In the genomic region with DNA sequence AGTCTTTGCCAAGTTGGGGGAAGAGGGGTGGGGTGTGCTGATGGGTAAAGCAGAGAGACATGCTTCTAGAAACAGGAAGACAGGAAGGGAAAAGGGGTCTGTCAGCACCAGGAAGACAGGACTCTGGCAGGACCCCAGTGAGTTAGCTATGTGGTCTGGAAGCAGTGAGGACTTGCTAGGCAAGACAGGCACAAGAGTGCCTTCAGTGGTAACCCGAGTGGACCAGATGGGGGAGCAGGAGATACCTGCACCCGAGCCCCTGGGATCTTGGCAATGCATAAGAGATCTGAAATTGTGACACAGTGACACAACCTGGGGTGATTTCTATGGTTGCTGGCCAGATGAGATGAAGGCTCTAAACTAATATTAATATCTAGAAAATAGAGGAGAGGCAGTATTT, we compare ENCODE assay signal across 21 cellular contexts. TPM values are rescaled to one million over a fixed set of nuclear protein-coding genes. Genes with fewer than 3 reads are reported as not detected.
DNase-seq lines count a peak whose midpoint lies in the region; ATAC-seq and TF ChIP-seq lines count a peak whose summit lies in the region.
"Had no signal": no experiment of that assay in that cellular context is flagged by ENCODE, and none has a peak within 500 bp of the region (broad histone marks: within the 10 kb centered on the region; RNA-seq: fewer than 3 reads in every experiment).

No MANE protein-coding gene starts in this region.

- DNase-seq in activated CD4-positive, alpha-beta T cell treated with anti-CD3 and anti-CD28 coated beads, Interleukin-2, amount 50 U/mL, for 1 hour, result peak; percentile 8
- no peak for DNase-seq in activated CD4-positive, alpha-beta T cell treated with anti-CD3 and anti-CD28 coated beads for 1 hour
- peak; percentile 37 for DNase-seq in NB4 (ENCODE audit: low read depth)
- DNase-seq in suprapubic skin (ENCODE audit: low spot score in 2 of 2), result no peak
- no peak for DNase-seq in testis
- DNase-seq in smooth muscle cell (lab: John Stamatoyannopoulos, UW; ENCODE audit: unreplicated experiment), result no peak
- no peak for DNase-seq in activated T-cell treated with anti-CD3 and anti-CD28 coated beads, Interleukin-2, amount 50 U/mL, for 72 hours
- DNase-seq: activated CD4-positive, CD25-positive, alpha-beta regulatory T cell; adrenal gland; C1 segment of cervical spinal cord; dorsolateral prefrontal cortex; KG1; left colon; midbrain; NCI-H1417 treated with DMSO at 0.1 percent for 48 hours; NCI-H774; stimulated activated CD4-positive, alpha-beta T cell treated with anti-CD3 and anti-CD28 coated beads, Interleukin-4, amount 100 ng/mL, for 4 hours had no signal

- intact Hi-C loops in testis (cut with DNase I; ENCODE audit: low total_unique reads), result loop anchor here (10.0 kb wide), 1 partner anchor 549 kb away; no protein-coding TSS in a partner anchor

- peak overlapping the region; percentile 10 to 81 for H3K27ac ChIP-seq in esophagus (ENCODE audit: low read depth in 2 of 2, low read length in 1 of 2)
- peak overlapping the region; percentile 79 for H3K27ac ChIP-seq in suprapubic skin
- H3K27ac ChIP-seq in testis, result no peak overlapping the region
- H3K27ac ChIP-seq in smooth muscle cell (ENCODE audit: low read depth), result no peak overlapping the region
- H3K27ac ChIP-seq: cardiac muscle cell, dorsolateral prefrontal cortex, SK-N-MC had no signal

- no peaks in the 10 kb centered on the region for H4K20me1 ChIP-seq in smooth muscle cell (ENCODE audit: low read depth)

- no peak for ATAC-seq in activated T-cell treated with anti-CD3 and anti-CD28 coated beads, Interleukin-2, amount 50 U/mL, for 72 hours (replicated peaks in 1 of 2)
- ATAC-seq: left colon had no signal

- H2AFZ ChIP-seq in smooth muscle cell (ENCODE audit: low read depth), result no peak overlapping the region

- H3K27ac Mint-ChIP-seq in activated T-cell treated with anti-CD3 and anti-CD28 coated beads, Interleukin-2, amount 50 U/mL, for 72 hours, result no peak overlapping the region

- H3K27me3 ChIP-seq in esophagus (ENCODE audit: control insufficient read depth in 1 of 2, insufficient read depth in 2 of 2, low read length in 2 of 2), result no peaks in the 10 kb centered on the region
- no peaks in the 10 kb centered on the region for H3K27me3 ChIP-seq in suprapubic skin
- H3K27me3 ChIP-seq in testis, result no peaks in the 10 kb centered on the region
- H3K27me3 ChIP-seq in smooth muscle cell (ENCODE audit: low read depth), result no peaks in the 10 kb centered on the region
- H3K27me3 ChIP-seq: adrenal gland had no signal

- no peaks in the 10 kb centered on the region for H3K79me2 ChIP-seq in smooth muscle cell (ENCODE audit: low read depth)

- H3K4me1 ChIP-seq in esophagus (ENCODE audit: control insufficient read depth in 2 of 2, insufficient read depth in 2 of 2, low read length in 1 of 2) (peaks cover 4 to 21% of the 10 kb centered on the region in 2 donors), suprapubic skin (peaks cover 60% of the 10 kb centered on the region), testis (peaks cover 7% of the 10 kb centered on the region), smooth muscle cell (ENCODE audit: low read depth) (peaks cover 5% of the 10 kb centered on the region)

- H3K36me3 Mint-ChIP-seq in activated T-cell treated with anti-CD3 and anti-CD28 coated beads, Interleukin-2, amount 50 U/mL, for 72 hours (ENCODE audit: insufficient read depth in 2 of 2), result no peaks in the 10 kb centered on the region

- H3K9me3 Mint-ChIP-seq in activated T-cell treated with anti-CD3 and anti-CD28 coated beads, Interleukin-2, amount 50 U/mL, for 72 hours, result no peaks in the 10 kb centered on the region
- H3K9me3 Mint-ChIP-seq: neural crest cell had no signal

- TF ChIP-seq POLR2A in NB4 (IDR thresholded peaks at IDR 0.05; ENCODE audit: extremely low read depth, insufficient read length) (no peak), suprapubic skin (IDR thresholded peaks at IDR 0.05) (no peak), testis (IDR thresholded peaks at IDR 0.05) (no peak)

- no peak overlapping the region for H3K4me3 ChIP-seq in NB4 (ENCODE audit: low read depth, low read length)
- H3K4me3 ChIP-seq in esophagus (ENCODE audit: low read depth in 1 of 2, low read length in 2 of 2), result no peak overlapping the region
- no peak overlapping the region for H3K4me3 ChIP-seq in suprapubic skin
- no peak overlapping the region for H3K4me3 ChIP-seq in testis
- no peak overlapping the region for H3K4me3 ChIP-seq in smooth muscle cell
- H3K4me3 ChIP-seq: adrenal gland, cardiac muscle cell, dorsolateral prefrontal cortex, SK-N-MC had no signal

- no peaks in the 10 kb centered on the region for H3F3A ChIP-seq in smooth muscle cell (ENCODE audit: low read depth)

- H3K4me1 Mint-ChIP-seq in activated T-cell treated with anti-CD3 and anti-CD28 coated beads, Interleukin-2, amount 50 U/mL, for 72 hours (ENCODE audit: low read depth), result peaks cover 14% of the 10 kb centered on the region

- H3K9ac ChIP-seq in smooth muscle cell (ENCODE audit: low read depth), result no peak overlapping the region

- H3K36me3 ChIP-seq in esophagus (ENCODE audit: control insufficient read depth in 2 of 2, insufficient read depth in 2 of 2, low read length in 1 of 2), result no peaks in the 10 kb centered on the region
- H3K36me3 ChIP-seq in suprapubic skin, result no peaks in the 10 kb centered on the region
- no peaks in the 10 kb centered on the region for H3K36me3 ChIP-seq in testis (ENCODE audit: low read depth, missing control alignments)
- H3K36me3 ChIP-seq in smooth muscle cell (ENCODE audit: low read depth), result no peaks in the 10 kb centered on the region
- H3K36me3 ChIP-seq: adrenal gland, cardiac muscle cell had no signal

- H3K9me3 ChIP-seq in esophagus (ENCODE audit: control insufficient read depth in 2 of 2, insufficient read depth in 1 of 2, low read depth in 1 of 2, low read length in 1 of 2) (no peaks in the 10 kb centered on the region), suprapubic skin (no peaks in the 10 kb centered on the region), testis (no peaks in the 10 kb centered on the region), smooth muscle cell (replicated peaks; ENCODE audit: low read depth) (no peaks in the 10 kb centered on the region)
- H3K9me3 ChIP-seq: adrenal gland had no signal

- no peak overlapping the region for H3K4me2 ChIP-seq in smooth muscle cell

- 62 to 64% methylated on average over 2 of the region's 2 CpGs for WGBS in esophagus, 2 donors
- 86% methylated on average over 1 of the region's 2 CpGs for WGBS in suprapubic skin
- WGBS in testis, 2 donors, result 88 to 90% methylated on average over 2 of the region's 2 CpGs
- WGBS in smooth muscle cell (ENCODE audit: low lambda C conversion rate), result 50% methylated on average over 2 of the region's 2 CpGs

- H3K4me3 Mint-ChIP-seq in activated T-cell treated with anti-CD3 and anti-CD28 coated beads, Interleukin-2, amount 50 U/mL, for 72 hours, result no peak overlapping the region

- no peak for TF ChIP-seq EP300 in suprapubic skin (IDR thresholded peaks at IDR 0.05)

- TF ChIP-seq CTCF in NB4 (IDR thresholded peaks at IDR 0.05; ENCODE audit: low read depth, low read length) (no peak), suprapubic skin (IDR thresholded peaks at IDR 0.05) (no peak), testis (IDR thresholded peaks at IDR 0.05) (no peak), smooth muscle cell (IDR thresholded peaks at IDR 0.05; ENCODE audit: borderline replicate concordance, insufficient read depth, poor library complexity, severe bottlenecking) (no peak)

- H3K27me3 Mint-ChIP-seq in activated T-cell treated with anti-CD3 and anti-CD28 coated beads, Interleukin-2, amount 50 U/mL, for 72 hours (ENCODE audit: low read depth), result peaks cover 20% of the 10 kb centered on the region

RNA-seq across cellular contexts. Expression of a gene that starts 7.0 kb away (rescaled TPM):
- polyA plus RNA-seq in esophagus, result 1 to 10 TPM; 3.5 to 4.7 TPM
- 10 to 100 TPM in 3 of 4 donors, 1 to 10 TPM in 1; 8.2 to 14.5 (median 12.3) TPM for total RNA-seq in suprapubic skin
- 10 to 100 TPM in 1 of 2 donors, 1 to 10 TPM in 1; 4.2 to 13.8 TPM for total RNA-seq in testis
- 5.4 TPM for polyA plus RNA-seq in testis (ENCODE audit: insufficient read depth, low read depth, low replicate concordance)
- 2.7 and 6.8 TPM in 2 replicates for total RNA-seq in smooth muscle cell
- polyA plus RNA-seq in smooth muscle cell, result 0.72 and 1.0 TPM in 2 replicates
- 1 to 10 TPM in 1 of 2 donors, under 1 TPM in 1; 0.60 to 1.4 TPM for total RNA-seq in activated T-cell treated with anti-CD3 and anti-CD28 coated beads, Interleukin-2, amount 50 U/mL, for 72 hours

Comparison
In these comparisons a context has a peak if more than half of its experiments do, and no peak if none do; other contexts are left out.
1. DNase-seq: peak in activated CD4-positive, alpha-beta T cell treated with anti-CD3 and anti-CD28 coated beads, Interleukin-2, amount 50 U/mL, for 1 hour (single experiment) and NB4 (single experiment); none in activated CD4-positive, alpha-beta T cell treated with anti-CD3 and anti-CD28 coated beads for 1 hour (single experiment), suprapubic skin (0 of 2), testis (single experiment), smooth muscle cell (single experiment) and activated T-cell treated with anti-CD3 and anti-CD28 coated beads, Interleukin-2, amount 50 U/mL, for 72 hours (0 of 2).
2. H3K27ac ChIP-seq: peak in esophagus (2 of 2) and suprapubic skin (single experiment); none in testis (0 of 2) and smooth muscle cell (single experiment).